In genomic region chr18:2898131-2898640, GRCh38 we compare ENCODE assay signal across 12 cellular contexts. TPM values are rescaled to one million over a fixed set of nuclear protein-coding genes. Genes with fewer than 3 reads are reported as not detected.
DNase-seq lines count a peak whose midpoint lies in the region; ATAC-seq and TF ChIP-seq lines count a peak whose summit lies in the region.
"Had no signal": no experiment of that assay in that cellular context is flagged by ENCODE, and none has a peak within 500 bp of the region (broad histone marks: within the 10 kb centered on the region; RNA-seq: fewer than 3 reads in every experiment).

No MANE protein-coding gene starts in this region.

- H3F3A ChIP-seq in GM23248 (ENCODE audit: insufficient read depth): peaks cover 28% of the 10 kb centered on the region

- DNase-seq in A172 (ENCODE audit: low spot score) (peak; percentile 75), GM23248 (peak; percentile 82), RWPE2 (ENCODE audit: low spot score) (no peak), hepatocyte (ENCODE audit: low spot score) (peak; percentile 12), NCI-H524 treated with DMSO at 0.1 percent for 48 hours (lab: John Stamatoyannopoulos, UW) (no peak), esophagus muscularis mucosa (ENCODE audit: extremely low spot score) (no peak), NCI-H146 treated with DMSO at 0.1 percent for 48 hours (lab: John Stamatoyannopoulos, UW; ENCODE audit: unreplicated experiment) (no peak)
- DNase-seq: activated CD4-positive, alpha-beta memory T cell treated with anti-CD3 and anti-CD28 coated beads, Interleukin-2, amount 10 ng/mL, durations not matched to agents 7 days and 5 days; NCI-H748 treated with DMSO at 0.1 percent for 48 hours; small intestine had no signal

- ATAC-seq in RWPE2 (ENCODE audit: low read depth): peak; percentile 73
- no peak for ATAC-seq in HG02981 (IDR thresholded peaks at IDR 0.05; ENCODE audit: unreplicated experiment)

- H4K20me1 ChIP-seq in GM23248 (ENCODE audit: insufficient read depth) (no peaks in the 10 kb centered on the region), hepatocyte (ENCODE audit: insufficient read depth, poor library complexity, severe bottlenecking) (no peaks in the 10 kb centered on the region)

- TF ChIP-seq POLR2A in esophagus muscularis mucosa (IDR thresholded peaks at IDR 0.05; ENCODE audit: low read depth): no peak

- TF ChIP-seq EP300 in esophagus muscularis mucosa (IDR thresholded peaks at IDR 0.05): no peak

- H3K9me2 ChIP-seq in GM23248 (ENCODE audit: insufficient read depth) (no peaks in the 10 kb centered on the region), hepatocyte (replicated peaks; ENCODE audit: insufficient read depth) (no peaks in the 10 kb centered on the region)

- H3K4me1 ChIP-seq in GM23248 (ENCODE audit: insufficient read depth) (peaks cover 35% of the 10 kb centered on the region), RWPE2 (ENCODE audit: insufficient read depth, poor library complexity, severe bottlenecking) (no peaks in the 10 kb centered on the region), hepatocyte (ENCODE audit: insufficient read depth) (peaks cover 33% of the 10 kb centered on the region), esophagus muscularis mucosa (peaks cover 16 to 26% (median 19%) of the 10 kb centered on the region in 4 donors)

- H3K4me3 ChIP-seq in GM23248 (no peak overlapping the region), RWPE2 (ENCODE audit: severe bottlenecking) (no peak overlapping the region), hepatocyte (no peak overlapping the region), esophagus muscularis mucosa (no peak overlapping the region)
- H3K4me3 ChIP-seq: thoracic aorta had no signal

- H2AFZ ChIP-seq in GM23248: no peak overlapping the region
- no peak overlapping the region for H2AFZ ChIP-seq in hepatocyte

- 24 to 41% methylated on average over 7 of the region's 7 CpGs for WGBS in GM23248 (ENCODE audit: low coverage in 1 of 2, low lambda C conversion rate in 2 of 2, missing lambda C conversion rate in 2 of 2), 2 experiments
- WGBS in hepatocyte (ENCODE audit: low lambda C conversion rate, missing lambda C conversion rate): 59% methylated on average over 7 of the region's 7 CpGs
- 52% methylated on average over 6 of the region's 7 CpGs for WGBS in esophagus muscularis mucosa

- H3K79me2 ChIP-seq in GM23248 (ENCODE audit: insufficient read depth) (no peaks in the 10 kb centered on the region), hepatocyte (no peaks in the 10 kb centered on the region)

- intact Hi-C loops in esophagus muscularis mucosa (cut with DNase I): no loop called here

- in situ Hi-C loops in GM23248 (cut with MboI): no loop called here

- TF ChIP-seq CTCF in RWPE2 (IDR thresholded peaks at IDR 0.05; ENCODE audit: poor library complexity, severe bottlenecking): no peak
- no peak for TF ChIP-seq CTCF in hepatocyte (IDR thresholded peaks at IDR 0.05; ENCODE audit: poor library complexity)
- TF ChIP-seq CTCF in esophagus muscularis mucosa (IDR thresholded peaks at IDR 0.05): no peak

- no peak overlapping the region for H3K9ac ChIP-seq in GM23248

- H3K36me3 ChIP-seq in GM23248 (ENCODE audit: low read depth): no peaks in the 10 kb centered on the region
- no peaks in the 10 kb centered on the region for H3K36me3 ChIP-seq in RWPE2 (ENCODE audit: low read depth)
- no peaks in the 10 kb centered on the region for H3K36me3 ChIP-seq in hepatocyte (replicated peaks; ENCODE audit: insufficient read depth, low read depth)
- H3K36me3 ChIP-seq in esophagus muscularis mucosa: no peaks in the 10 kb centered on the region
- H3K36me3 ChIP-seq: thoracic aorta had no signal

- H3K27me3 ChIP-seq in GM23248 (replicated peaks; ENCODE audit: insufficient read depth) (no peaks in the 10 kb centered on the region), RWPE2 (ENCODE audit: insufficient read depth, poor library complexity, severe bottlenecking) (no peaks in the 10 kb centered on the region), hepatocyte (no peaks in the 10 kb centered on the region), esophagus muscularis mucosa (no peaks in the 10 kb centered on the region)

- H3K9me3 ChIP-seq in GM23248 (ENCODE audit: low read depth): no peaks in the 10 kb centered on the region
- no peaks in the 10 kb centered on the region for H3K9me3 ChIP-seq in RWPE2 (ENCODE audit: severe bottlenecking)
- H3K9me3 ChIP-seq in hepatocyte (ENCODE audit: low read depth): no peaks in the 10 kb centered on the region
- H3K9me3 ChIP-seq in esophagus muscularis mucosa: no peaks in the 10 kb centered on the region
- H3K9me3 ChIP-seq: thoracic aorta had no signal

- no peak overlapping the region for H3K27ac ChIP-seq in GM23248
- no peak overlapping the region for H3K27ac ChIP-seq in RWPE2 (ENCODE audit: poor library complexity, severe bottlenecking)
- H3K27ac ChIP-seq in hepatocyte: no peak overlapping the region
- H3K27ac ChIP-seq in esophagus muscularis mucosa (replicated peaks in 1 of 4): no peak overlapping the region
- H3K27ac ChIP-seq: thoracic aorta had no signal

- H3K4me2 ChIP-seq in GM23248 (ENCODE audit: unreplicated experiment) (peak overlapping the region; percentile 20), hepatocyte (no peak overlapping the region)

RNA-seq across cellular contexts. Expression of gene EMILIN2, which starts 51.4 kb away (rescaled TPM):
- 1.7 and 4.3 TPM in 2 replicates for total RNA-seq in A172 (2014; rRNA removed; shearing (Covaris generic))
- total RNA-seq in GM23248 (2014; rRNA removed; shearing (Covaris generic)): 23.9 and 30.2 TPM in 2 replicates
- polyA plus RNA-seq in GM23248 (2016; fragmentation: Nextera tagmentation; extraction: Ambion mirVana) (6.5 and 9.0 TPM in 2 replicates), hepatocyte (16.8 and 21.6 TPM in 2 replicates)
- total RNA-seq in hepatocyte (10.6 and 11.9 TPM in 2 replicates), esophagus muscularis mucosa (10 to 100 TPM; 10.8 to 24.2 (median 16.7) TPM)

Comparison
In these comparisons a context has a peak if more than half of its experiments do, and no peak if none do; other contexts are left out.
1. DNase-seq: peak in A172 (single experiment), GM23248 (single experiment) and hepatocyte (single experiment); none in RWPE2 (single experiment), NCI-H524 treated with DMSO at 0.1 percent for 48 hours (single experiment), esophagus muscularis mucosa (single experiment) and NCI-H146 treated with DMSO at 0.1 percent for 48 hours (single experiment).